17 cellular contexts compared by ENCODE assay signal in genomic region chr13:37905736-37906135, GRCh38. TPM values are rescaled to one million over a fixed set of nuclear protein-coding genes. Genes with fewer than 3 reads are reported as not detected.
"Had no signal": no experiment of that assay in that cellular context is flagged by ENCODE, and none has a peak within 500 bp of the region (broad histone marks: within the 10 kb centered on the region; RNA-seq: fewer than 3 reads in every experiment).

No MANE protein-coding gene starts in this region.

- H3K27me3 Mint-ChIP-seq: activated CD4-positive, alpha-beta T cell treated with anti-CD3 and anti-CD28 coated beads, Interleukin-2, amount 10 ng/mL, durations not matched to agents 24 days and 14 days; activated naive CD4-positive, alpha-beta T cell treated with anti-CD3 and anti-CD28 coated beads, Interleukin-2, amount 10 ng/mL, durations not matched to agents 7 days and 5 days; naive thymus-derived CD4-positive, alpha-beta T cell; progenitor cell of endocrine pancreas; stimulated activated naive B cell treated with anti-CD40 and anti-IgM and Interleukin-4, amounts not matched to agents 10 μg/mL and 1 μg/mL and 100 μg/mL, for 72 hours; T-helper 17 cell had no signal

- H3K4me3 ChIP-seq: adrenal gland, dorsolateral prefrontal cortex, lower lobe of right lung had no signal

- H3K36me3 Mint-ChIP-seq: activated naive CD4-positive, alpha-beta T cell treated with anti-CD3 and anti-CD28 coated beads, Interleukin-2, amount 10 ng/mL, durations not matched to agents 7 days and 5 days; naive thymus-derived CD4-positive, alpha-beta T cell; stimulated activated naive B cell treated with anti-CD40 and anti-IgM and Interleukin-4, amounts not matched to agents 10 μg/mL and 1 μg/mL and 100 μg/mL, for 72 hours had no signal

- H3K4me1 ChIP-seq: adrenal gland, lower lobe of right lung had no signal

- H3K9me3 ChIP-seq: adrenal gland, lower lobe of right lung had no signal

- H3K27me3 ChIP-seq: adrenal gland, dorsolateral prefrontal cortex had no signal

- H3K27ac ChIP-seq: adrenal gland, dorsolateral prefrontal cortex, lower lobe of right lung had no signal

- DNase-seq: activated CD4-positive, alpha-beta T cell treated with anti-CD3 and anti-CD28 coated beads, Interleukin-2, amount 10 ng/mL, durations not matched to agents 24 days and 14 days; activated naive CD4-positive, alpha-beta T cell treated with anti-CD3 and anti-CD28 coated beads, Interleukin-2, amount 10 ng/mL, durations not matched to agents 7 days and 5 days; adrenal gland; dorsolateral prefrontal cortex; glutamatergic neuron; left cardiac atrium; lower lobe of right lung; midbrain; naive thymus-derived CD4-positive, alpha-beta T cell; right cardiac atrium; stimulated activated CD4-positive, alpha-beta T cell treated with anti-CD3 and anti-CD28 coated beads, Interleukin-1b, Interleukin-23, amount 100 ng/mL, for 48 hours; stimulated activated naive B cell treated with anti-CD40 and anti-IgM and Interleukin-4, amounts not matched to agents 10 μg/mL and 1 μg/mL and 100 μg/mL, for 72 hours; substantia nigra; T-helper 17 cell; trophoblast cell had no signal

- H3K27ac Mint-ChIP-seq: activated CD4-positive, alpha-beta T cell treated with anti-CD3 and anti-CD28 coated beads, Interleukin-2, amount 10 ng/mL, durations not matched to agents 24 days and 14 days; activated naive CD4-positive, alpha-beta T cell treated with anti-CD3 and anti-CD28 coated beads, Interleukin-2, amount 10 ng/mL, durations not matched to agents 7 days and 5 days; naive thymus-derived CD4-positive, alpha-beta T cell; stimulated activated naive B cell treated with anti-CD40 and anti-IgM and Interleukin-4, amounts not matched to agents 10 μg/mL and 1 μg/mL and 100 μg/mL, for 72 hours; T-helper 17 cell; WTC11 had no signal

- H3K4me3 Mint-ChIP-seq: activated CD4-positive, alpha-beta T cell treated with anti-CD3 and anti-CD28 coated beads, Interleukin-2, amount 10 ng/mL, durations not matched to agents 24 days and 14 days; activated naive CD4-positive, alpha-beta T cell treated with anti-CD3 and anti-CD28 coated beads, Interleukin-2, amount 10 ng/mL, durations not matched to agents 7 days and 5 days; naive thymus-derived CD4-positive, alpha-beta T cell; stimulated activated naive B cell treated with anti-CD40 and anti-IgM and Interleukin-4, amounts not matched to agents 10 μg/mL and 1 μg/mL and 100 μg/mL, for 72 hours; T-helper 17 cell; WTC11 had no signal

- H3K4me1 Mint-ChIP-seq: activated CD4-positive, alpha-beta T cell treated with anti-CD3 and anti-CD28 coated beads, Interleukin-2, amount 10 ng/mL, durations not matched to agents 24 days and 14 days; activated naive CD4-positive, alpha-beta T cell treated with anti-CD3 and anti-CD28 coated beads, Interleukin-2, amount 10 ng/mL, durations not matched to agents 7 days and 5 days; naive thymus-derived CD4-positive, alpha-beta T cell; stimulated activated naive B cell treated with anti-CD40 and anti-IgM and Interleukin-4, amounts not matched to agents 10 μg/mL and 1 μg/mL and 100 μg/mL, for 72 hours; T-helper 17 cell had no signal

- ATAC-seq: left cardiac atrium; lower lobe of right lung; naive thymus-derived CD4-positive, alpha-beta T cell; right cardiac atrium; stimulated activated naive B cell treated with anti-CD40 and anti-IgM and Interleukin-4, amounts not matched to agents 10 μg/mL and 1 μg/mL and 100 μg/mL, for 72 hours; T-helper 17 cell; WTC11 had no signal

- H3K36me3 ChIP-seq: adrenal gland, lower lobe of right lung had no signal

RNA-seq across cellular contexts. Expression of gene TRPC4, which starts 36.2 kb away (rescaled TPM):
- total RNA-seq: activated CD4-positive, alpha-beta T cell treated with anti-CD3 and anti-CD28 coated beads, Interleukin-2, amount 10 ng/mL, durations not matched to agents 24 days and 14 days; naive thymus-derived CD4-positive, alpha-beta T cell; T-helper 17 cell had no signal
- polyA plus RNA-seq: naive thymus-derived CD4-positive, alpha-beta T cell had no signal
